In genomic region chr17:81542431-81543338, GRCh38 we compare ENCODE assay signal across 22 cellular contexts. TPM values are rescaled to one million over a fixed set of nuclear protein-coding genes. Genes with fewer than 3 reads are reported as not detected.
DNase-seq lines count a peak whose midpoint lies in the region; ATAC-seq, FAIRE-seq and TF ChIP-seq lines count a peak whose summit lies in the region.
"Had no signal": no experiment of that assay in that cellular context is flagged by ENCODE, and none has a peak within 500 bp of the region (broad histone marks: within the 10 kb centered on the region; RNA-seq: fewer than 3 reads in every experiment).

No MANE protein-coding gene starts in this region.

- H3K4me3 Mint-ChIP-seq in astrocyte (ENCODE audit: unreplicated experiment) = no peak overlapping the region
- H3K4me3 Mint-ChIP-seq in endodermal cell = no peak overlapping the region
- H3K4me3 Mint-ChIP-seq: HFFc6 had no signal

- H3K4me1 Mint-ChIP-seq in astrocyte (ENCODE audit: low read depth, unreplicated experiment) (no peaks in the 10 kb centered on the region), endodermal cell (no peaks in the 10 kb centered on the region)

- H2BK12ac ChIP-seq in neuronal stem cell (ENCODE audit: low read length) = no peak overlapping the region

- no peak for FAIRE-seq in astrocyte (lab: Jason Lieb, UNC)
- FAIRE-seq: G401.6, HepG2 had no signal

- peaks cover 2% of the 10 kb centered on the region for H3K36me3 Mint-ChIP-seq in astrocyte (ENCODE audit: low read depth, unreplicated experiment)
- peaks cover 18% of the 10 kb centered on the region for H3K36me3 Mint-ChIP-seq in endodermal cell (ENCODE audit: low read depth)

- H3K27ac ChIP-seq in 22Rv1 = peak overlapping the region; percentile 7; the same call in 1 of the 2 replicates
- no peak overlapping the region for H3K27ac ChIP-seq in astrocyte (ENCODE audit: low read depth, low read length)
- no peak overlapping the region for H3K27ac ChIP-seq in neuronal stem cell (replicated peaks; ENCODE audit: low read length)
- H3K27ac ChIP-seq in endodermal cell (ENCODE audit: low read depth, low read length) = no peak overlapping the region
- no peak overlapping the region for H3K27ac ChIP-seq in upper lobe of right lung
- H3K27ac ChIP-seq: KMS-11, Peyer's patch had no signal

- H3K27ac Mint-ChIP-seq in astrocyte (ENCODE audit: unreplicated experiment) (peak overlapping the region; percentile 62), endodermal cell (no peak overlapping the region)
- H3K27ac Mint-ChIP-seq: HFFc6 had no signal

- WGBS in neuronal stem cell (ENCODE audit: extremely low coverage in 2 of 2, insufficient read length in 2 of 2, insufficient replicate concordance in 1 of 2), 2 donors = no CpG with 5 or more reads among the region's 15 CpGs
- WGBS in endodermal cell (ENCODE audit: insufficient coverage in 1 of 2, insufficient read length in 1 of 2), 2 experiments = 93 to 98% methylated on average over 13 to 15 of the region's 15 CpGs

- ATAC-seq in upper lobe of right lung = no peak
- ATAC-seq: HepG2 had no signal

- H3K23ac ChIP-seq in neuronal stem cell (ENCODE audit: low read depth, low read length, poor library complexity) = peak overlapping the region; percentile 96

- H3K4me2 ChIP-seq in astrocyte (ENCODE audit: low read length) (no peak overlapping the region), neuronal stem cell (ENCODE audit: insufficient read depth, low read length, poor library complexity, severe bottlenecking) (no peak overlapping the region)
- H3K4me2 ChIP-seq: KMS-11, SK-N-SH had no signal

- no peak overlapping the region for H3K4me3 ChIP-seq in GM06990 (replicated peaks; ENCODE audit: low read depth, low read length)
- H3K4me3 ChIP-seq in astrocyte (ENCODE audit: insufficient read depth, low read depth, low read length) = no peak overlapping the region
- peak overlapping the region in 1 of 2 donors; percentile 14 for H3K4me3 ChIP-seq in neuronal stem cell (ENCODE audit: low read length in 2 of 2)
- H3K4me3 ChIP-seq in endodermal cell (ENCODE audit: low read length) = no peak overlapping the region
- no peak overlapping the region for H3K4me3 ChIP-seq in upper lobe of right lung
- H3K4me3 ChIP-seq: Peyer's patch had no signal

- no peak overlapping the region for H2BK120ac ChIP-seq in neuronal stem cell (ENCODE audit: low read depth, low read length)

- DNase-seq in GM06990 (ENCODE audit: extremely low read depth, insufficient read length) (peak; percentile 6), astrocyte (ENCODE audit: low read depth) (no peak), neuronal stem cell (ENCODE audit: low spot score) (no peak), endodermal cell (no peak), COLO668 (lab: John Stamatoyannopoulos, UW; ENCODE audit: unreplicated experiment) (no peak), upper lobe of right lung (no peak)
- DNase-seq: AML-193, Caco-2, GOT3, HFFc6, MV-4-11, NCI-H187, NCI-H2227 treated with DMSO at 0.1 percent for 48 hours, NCI-H510A treated with DMSO at 0.1 percent for 48 hours, NCI-H82, Peyer's patch, SHP77 treated with DMSO at 0.1 percent for 48 hours, SK-N-SH had no signal

- H3K27me3 Mint-ChIP-seq in astrocyte (ENCODE audit: low read depth, unreplicated experiment) (no peaks in the 10 kb centered on the region), endodermal cell (ENCODE audit: insufficient read depth) (no peaks in the 10 kb centered on the region)

- intact Hi-C loops in upper lobe of right lung (cut with DNase I) = no loop called here

- peaks cover 10% of the 10 kb centered on the region for H3K79me1 ChIP-seq in neuronal stem cell (ENCODE audit: low read depth, low read length)

- H2AK5ac ChIP-seq in neuronal stem cell (ENCODE audit: low read depth, low read length) = peak overlapping the region; percentile 52

- peaks cover 9% of the 10 kb centered on the region for H3K79me2 ChIP-seq in astrocyte (ENCODE audit: insufficient read depth, low read length)

- H4K91ac ChIP-seq in neuronal stem cell (ENCODE audit: low read depth, low read length, poor library complexity) = no peak overlapping the region

- H3K9me3 ChIP-seq in astrocyte (ENCODE audit: insufficient read depth, low read depth, low read length) = no peaks in the 10 kb centered on the region
- no peaks in the 10 kb centered on the region for H3K9me3 ChIP-seq in neuronal stem cell (replicated peaks in 1 of 2; ENCODE audit: control insufficient read depth in 2 of 2, insufficient read depth in 1 of 2, low read depth in 1 of 2, low read length in 2 of 2)
- no peaks in the 10 kb centered on the region for H3K9me3 ChIP-seq in endodermal cell (ENCODE audit: control insufficient read depth, low read length)
- no peaks in the 10 kb centered on the region for H3K9me3 ChIP-seq in upper lobe of right lung
- H3K9me3 ChIP-seq: Caco-2, Peyer's patch, SK-N-SH had no signal

- H3K27me3 ChIP-seq in GM06990 (replicated peaks; ENCODE audit: control insufficient read depth, insufficient read depth, low read length) (no peaks in the 10 kb centered on the region), astrocyte (ENCODE audit: insufficient read depth, low read length) (no peaks in the 10 kb centered on the region), neuronal stem cell (ENCODE audit: control insufficient read depth in 3 of 3, insufficient read depth in 3 of 3, low read depth in 1 of 3, low read length in 3 of 3) (no peaks in the 10 kb centered on the region), endodermal cell (ENCODE audit: control insufficient read depth, insufficient read depth, low read length, poor library complexity, severe bottlenecking) (no peaks in the 10 kb centered on the region), upper lobe of right lung (peaks cover 2% of the 10 kb centered on the region)
- H3K27me3 ChIP-seq: Peyer's patch had no signal

- H3K36me3 ChIP-seq in GM06990 (ENCODE audit: control insufficient read depth, insufficient read depth, low read length) = peaks cover 34% of the 10 kb centered on the region
- H3K36me3 ChIP-seq in astrocyte (ENCODE audit: insufficient read depth, low read length) = peaks cover 6% of the 10 kb centered on the region
- H3K36me3 ChIP-seq in neuronal stem cell (replicated peaks in 1 of 2; ENCODE audit: control insufficient read depth in 2 of 2, insufficient read depth in 2 of 2, low read length in 2 of 2) = peaks cover 38 to 76% of the 10 kb centered on the region in 2 donors
- peaks cover 14% of the 10 kb centered on the region for H3K36me3 ChIP-seq in endodermal cell (ENCODE audit: control insufficient read depth, insufficient read depth, low read length)
- peaks cover 66% of the 10 kb centered on the region for H3K36me3 ChIP-seq in upper lobe of right lung

- no peak overlapping the region for H3K14ac ChIP-seq in neuronal stem cell (ENCODE audit: low read length)

- no peak for TF ChIP-seq CTCF in 22Rv1 (IDR thresholded peaks at IDR 0.05)
- no peak for TF ChIP-seq CTCF in GM06990 (IDR thresholded peaks at IDR 0.05; ENCODE audit: insufficient read depth, low read length, poor library complexity, severe bottlenecking)
- no peak for TF ChIP-seq CTCF in astrocyte (IDR thresholded peaks at IDR 0.05; ENCODE audit: insufficient read depth, low read depth, low read length)
- no peak for TF ChIP-seq CTCF in endodermal cell (conservative IDR thresholded peaks at IDR 0.05)
- TF ChIP-seq CTCF in upper lobe of right lung (IDR thresholded peaks at IDR 0.05) = no peak

- H2BK15ac ChIP-seq in neuronal stem cell (ENCODE audit: low read length) = no peak overlapping the region

- H3K9me3 Mint-ChIP-seq in astrocyte (ENCODE audit: unreplicated experiment) (no peaks in the 10 kb centered on the region), endodermal cell (no peaks in the 10 kb centered on the region)
- H3K9me3 Mint-ChIP-seq: HFFc6 had no signal

- no peak overlapping the region for H3K4ac ChIP-seq in neuronal stem cell (ENCODE audit: low read length)

- no peak overlapping the region for H2BK5ac ChIP-seq in neuronal stem cell (ENCODE audit: low read length)

- no peak overlapping the region for H3K9ac ChIP-seq in astrocyte (ENCODE audit: low read length)
- no peak overlapping the region for H3K9ac ChIP-seq in neuronal stem cell (ENCODE audit: low read depth, low read length, poor library complexity)
- no peak overlapping the region for H3K9ac ChIP-seq in endodermal cell (ENCODE audit: extremely low read depth, low read length, poor library complexity, severe bottlenecking)
- H3K9ac ChIP-seq: KMS-11, SK-N-SH had no signal

- H2AFZ ChIP-seq in astrocyte (ENCODE audit: low read depth, low read length) = no peak overlapping the region
- H2AFZ ChIP-seq in neuronal stem cell (ENCODE audit: low read length) = no peak overlapping the region

- peaks cover 40% of the 10 kb centered on the region for H4K20me1 ChIP-seq in astrocyte (ENCODE audit: insufficient read depth, low read length)

- no peaks in the 10 kb centered on the region for H3K4me1 ChIP-seq in astrocyte (ENCODE audit: insufficient read depth, low read length)
- H3K4me1 ChIP-seq in neuronal stem cell (ENCODE audit: control insufficient read depth in 2 of 2, insufficient read depth in 1 of 2, low read depth in 1 of 2, low read length in 2 of 2) = no peaks in the 10 kb centered on the region
- no peaks in the 10 kb centered on the region for H3K4me1 ChIP-seq in endodermal cell (ENCODE audit: control insufficient read depth, insufficient read depth, low read length)
- no peaks in the 10 kb centered on the region for H3K4me1 ChIP-seq in upper lobe of right lung
- H3K4me1 ChIP-seq: Caco-2 had no signal

- H3K18ac ChIP-seq in neuronal stem cell (ENCODE audit: low read length) = no peak overlapping the region

- H4K8ac ChIP-seq in neuronal stem cell (ENCODE audit: low read depth, low read length) = no peak overlapping the region

RNA-seq across cellular contexts. Expression of gene FAAP100, which starts 9.5 kb away (rescaled TPM):
- total RNA-seq in astrocyte (35.8 and 38.9 TPM in 2 replicates), endodermal cell (10 to 100 TPM; 34.5 to 39.5 TPM), upper lobe of right lung (27.3 TPM)
- 11.8 TPM for polyA plus RNA-seq in neuronal stem cell (2013, experiment 1 of 2)
- polyA plus RNA-seq in neuronal stem cell (2013, experiment 2 of 2) = 12.1 TPM
- 25.9 TPM for polyA plus RNA-seq in endodermal cell (2013, experiment 1 of 2)
- polyA plus RNA-seq in endodermal cell (2013, experiment 2 of 2) = 24.1 TPM

RNA-seq across cellular contexts. Expression of gene FSCN2, which starts 14.5 kb away (rescaled TPM):
- total RNA-seq in astrocyte (5.6 and 8.0 TPM in 2 replicates), endodermal cell (1 to 10 TPM; 1.0 to 1.8 TPM), upper lobe of right lung (3.6 TPM)
- polyA plus RNA-seq in neuronal stem cell (2013, experiment 1 of 2) = 0.20 TPM
- polyA plus RNA-seq in neuronal stem cell (2013, experiment 2 of 2) = 0.25 TPM
- polyA plus RNA-seq in endodermal cell (2013, experiment 1 of 2) = 0.50 TPM
- polyA plus RNA-seq in endodermal cell (2013, experiment 2 of 2) = 0.46 TPM
- total RNA-seq: HepG2 had no signal

RNA-seq across cellular contexts. Expression of gene ACTG1, which starts 30.1 kb away (rescaled TPM):
- 7,049 and 7,369 TPM in 2 replicates for total RNA-seq in astrocyte
- polyA plus RNA-seq in neuronal stem cell (2013, experiment 1 of 2) = 5,937 TPM
- 5,622 TPM for polyA plus RNA-seq in neuronal stem cell (2013, experiment 2 of 2)
- 1,000 to 10,000 TPM; 4,461 to 5,616 TPM for total RNA-seq in endodermal cell
- polyA plus RNA-seq in endodermal cell (2013, experiment 1 of 2) = 4,463 TPM
- polyA plus RNA-seq in endodermal cell (2013, experiment 2 of 2) = 3,951 TPM
- 2,193 TPM for total RNA-seq in upper lobe of right lung
